ENCODE assay signal across 2 cellular contexts in genomic region chr2:16608661-16609643, GRCh38.
A peak's percentile ranks its signal among the peaks of the same experiment; 100 is the strongest.
TF ChIP-seq lines count a peak whose summit lies in the region.

No MANE protein-coding gene starts in this region.

TF ChIP-seq in HCT116, 20 proteins besides CTCF, POLR2A, EP300 and RAD21 (continued from another document):
- TF ChIP-seq ATF3 (IDR thresholded peaks at IDR 0.05) = no peak; the same call in 1 of the 2 replicates

TF ChIP-seq in SK-N-SH, 30 proteins besides CTCF, POLR2A, EP300 and RAD21 (continued from another document):
- TF ChIP-seq ZBTB33 (IDR thresholded peaks at IDR 0.05; ENCODE audit: borderline replicate concordance, low read depth) (no peak), SIN3A (IDR thresholded peaks at IDR 0.05; ENCODE audit: borderline replicate concordance, low read depth, low read length) (no peak), PBX3 (IDR thresholded peaks at IDR 0.05) (no peak), IRF3 (IDR thresholded peaks at IDR 0.05; ENCODE audit: low read depth, low read length) (no peak; the same call in 1 of the 2 replicates), FOXJ3 (CRISPR knock-in tag; IDR thresholded peaks at IDR 0.05) (no peak), MAX (IDR thresholded peaks at IDR 0.05; ENCODE audit: low read depth) (0 out of 2 replicates have a peak, but pooled peaks have one; percentile 13), SMC3 (IDR thresholded peaks at IDR 0.05; ENCODE audit: low read depth, low read length) (peak; percentile 84), GATA2 (CRISPR knock-in tag; IDR thresholded peaks at IDR 0.05) (no peak), GABPA (IDR thresholded peaks at IDR 0.05; ENCODE audit: low read depth) (no peak), YY1 (IDR thresholded peaks at IDR 0.05; ENCODE audit: low read depth) (peak; percentile 89), TCF12 (IDR thresholded peaks at IDR 0.05) (no peak), CHD2 (IDR thresholded peaks at IDR 0.05; ENCODE audit: low read length, partially characterized antibody) (no peak), TAF1 (IDR thresholded peaks at IDR 0.05; ENCODE audit: borderline replicate concordance, low read depth, low read length) (no peak), MXI1 (IDR thresholded peaks at IDR 0.05; ENCODE audit: low read depth, low read length) (peak; percentile 71; the same call in 1 of the 2 replicates), USF2 (IDR thresholded peaks at IDR 0.05; ENCODE audit: borderline replicate concordance, low read depth, low read length) (no peak), RXRA (IDR thresholded peaks at IDR 0.05; ENCODE audit: borderline replicate concordance, low read depth) (no peak), RCOR1 (IDR thresholded peaks at IDR 0.05; ENCODE audit: low read length) (peak; percentile 59), REST (IDR thresholded peaks at IDR 0.05; ENCODE audit: low read depth, low read length) (no peak)
TF ChIP-seq in SK-N-SH: peak in this region for 6.
